ENCODE assay signal across 8 cellular contexts in the genomic region with DNA sequence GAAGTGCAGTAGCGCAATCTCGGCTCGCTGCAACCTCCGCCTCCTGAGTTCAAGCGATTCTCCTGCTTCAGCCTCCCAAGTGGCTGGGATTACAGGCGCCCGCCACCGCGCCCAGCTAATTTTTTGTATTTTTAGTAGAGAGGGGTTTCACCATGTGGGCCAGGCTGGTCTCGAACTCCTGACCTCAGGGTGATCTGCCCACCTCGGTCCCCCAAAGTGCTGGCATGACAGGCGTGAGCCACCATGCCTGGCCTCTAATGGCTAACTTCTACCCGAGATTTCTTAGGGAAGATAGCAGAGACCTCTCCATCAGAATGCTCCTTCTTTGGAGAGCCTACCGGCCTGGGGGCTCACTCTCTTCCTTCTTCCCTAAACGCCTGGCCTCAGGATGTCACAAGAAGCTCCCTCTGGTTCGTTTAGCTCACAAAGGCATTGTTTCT. TPM values are rescaled to one million over a fixed set of nuclear protein-coding genes. Genes with fewer than 3 reads are reported as not detected.
DNase-seq lines count a peak whose midpoint lies in the region; ATAC-seq and TF ChIP-seq lines count a peak whose summit lies in the region.
"Not testable (repeated sequence)": the region's sequence is repeated elsewhere in the genome, so short reads cannot be mapped to it uniquely, and the experiment has no call there.
"Had no signal": no experiment of that assay in that cellular context is flagged by ENCODE, and none has a peak within 500 bp of the region (broad histone marks: within the 10 kb centered on the region; RNA-seq: fewer than 3 reads in every experiment).

No MANE protein-coding gene starts in this region.

- H4K20me1 ChIP-seq in H9 (ENCODE audit: control insufficient read depth, insufficient read depth, insufficient read length): not testable (repeated sequence)

- not testable (repeated sequence) for H3T11ph ChIP-seq in H9 (ENCODE audit: low read length)

- not testable (repeated sequence) for H3K79me1 ChIP-seq in H9 (ENCODE audit: insufficient read depth, low read depth, low read length, poor library complexity, severe bottlenecking)

- H3K18ac ChIP-seq in H9 (ENCODE audit: insufficient read length, low read depth, low read length): not testable (repeated sequence)

- not testable (repeated sequence) for H3K27ac ChIP-seq in H9 (ENCODE audit: insufficient read length, low read depth, low read length); iPS DF 6.9 (ENCODE audit: low read length)
- peak overlapping the region; percentile 19; the same call in 1 of the 2 replicates for H3K27ac ChIP-seq in VCaP
- peak overlapping the region; percentile 20 to 94 for H3K27ac ChIP-seq in breast epithelium
- peak overlapping the region; percentile 80 for H3K27ac ChIP-seq in upper lobe of right lung

- H3K9me3 Mint-ChIP-seq in H9; osteocyte (ENCODE audit: unreplicated experiment): not testable (repeated sequence)

- not testable (repeated sequence) for H3K27me3 ChIP-seq in H9 (ENCODE audit: insufficient read depth, low read length); breast epithelium; iPS DF 6.9 (ENCODE audit: control insufficient read depth, insufficient read depth, low read length); upper lobe of right lung

- H4K5ac ChIP-seq in H9 (ENCODE audit: insufficient read length, low read depth, low read length): not testable (repeated sequence)

- H2BK15ac ChIP-seq in H9 (ENCODE audit: low read depth, low read length): not testable (repeated sequence)

- not testable (repeated sequence) for TF ChIP-seq CTCF in H9 (conservative IDR thresholded peaks at IDR 0.05); VCaP (conservative IDR thresholded peaks at IDR 0.05); breast epithelium (IDR thresholded peaks at IDR 0.05); osteocyte (IDR thresholded peaks at IDR 0.05); upper lobe of right lung (IDR thresholded peaks at IDR 0.05)

- H3K4me3 ChIP-seq in breast epithelium (peak overlapping the region; percentile 72 to 99 (median 82)), iPS DF 6.9 (ENCODE audit: low read length) (peak overlapping the region; percentile 82; the same call in 1 of the 2 replicates), upper lobe of right lung (peak overlapping the region; percentile 88)

- not testable (repeated sequence) for H2AFZ ChIP-seq in H9 (ENCODE audit: low read length)

- H2BK20ac ChIP-seq in H9 (ENCODE audit: low read depth, low read length, poor library complexity, severe bottlenecking): not testable (repeated sequence)

- H3K27me3 Mint-ChIP-seq in H9 (ENCODE audit: low read depth); osteocyte (ENCODE audit: unreplicated experiment): not testable (repeated sequence)

- TF ChIP-seq POLR2A in breast epithelium (IDR thresholded peaks at IDR 0.05): not testable (repeated sequence)

- H3K36me3 Mint-ChIP-seq in H9 (ENCODE audit: insufficient read depth in 1 of 3, low read depth in 3 of 3) (peaks cover 6 to 14% (median 12%) of the 10 kb centered on the region in 3 experiments; a peak in 6 of 7 replicates), osteocyte (ENCODE audit: unreplicated experiment) (peaks cover 15% of the 10 kb centered on the region)

- H3K4me2 ChIP-seq in H9 (ENCODE audit: insufficient read depth, insufficient read length, low read length): peak overlapping the region; percentile 94

- H3K4ac ChIP-seq in H9 (ENCODE audit: low read depth, low read length): not testable (repeated sequence)

- not testable (repeated sequence) for H4K8ac ChIP-seq in H9 (replicated peaks; ENCODE audit: insufficient read length, low read depth, low read length)

- H3K9ac ChIP-seq in H9 (ENCODE audit: extremely low read depth, insufficient read length, low read length): not testable (repeated sequence)

- not testable (repeated sequence) for H4K91ac ChIP-seq in H9 (ENCODE audit: insufficient read length, low read depth, low read length)

- H3K4me1 ChIP-seq in H9 (ENCODE audit: insufficient read depth, low read length); breast epithelium; iPS DF 6.9 (ENCODE audit: control insufficient read depth, insufficient read depth, low read length); upper lobe of right lung: not testable (repeated sequence)

- not testable (repeated sequence) for H2AK5ac ChIP-seq in H9 (ENCODE audit: insufficient read length, low read length)

- not testable (repeated sequence) for H3K23ac ChIP-seq in H9 (ENCODE audit: insufficient read length, low read depth, low read length)

- H3K56ac ChIP-seq in H9 (ENCODE audit: insufficient read length, low read depth, low read length): not testable (repeated sequence)

- H3K79me2 ChIP-seq in H9 (ENCODE audit: insufficient read depth, low read length): not testable (repeated sequence)

- not testable (repeated sequence) for H3K14ac ChIP-seq in H9 (ENCODE audit: insufficient read depth, low read length)

- peaks cover 12% of the 10 kb centered on the region for H3K23me2 ChIP-seq in H9 (ENCODE audit: insufficient read length, low read depth, low read length, poor library complexity, severe bottlenecking)

- H3K27ac Mint-ChIP-seq in H9: peak overlapping the region; percentile 91 to 97 (median 96); a peak in 4 of 7 replicates
- H3K27ac Mint-ChIP-seq in osteocyte (ENCODE audit: unreplicated experiment): peak overlapping the region; percentile 97

- no CpG with 5 or more reads among the region's 16 CpGs for WGBS in H9 (ENCODE audit: extremely low coverage, insufficient read length, low lambda C conversion rate)
- WGBS in iPS DF 6.9 (ENCODE audit: insufficient coverage, insufficient read length): no CpG with 5 or more reads among the region's 16 CpGs

- not testable (repeated sequence) for ATAC-seq in upper lobe of right lung

- not testable (repeated sequence) for H2BK12ac ChIP-seq in H9 (ENCODE audit: insufficient read length, low read depth, low read length)

- not testable (repeated sequence) for H3K9me3 ChIP-seq in H9 (ENCODE audit: control insufficient read depth, low read depth, low read length); breast epithelium; iPS DF 6.9 (ENCODE audit: control insufficient read depth, insufficient read depth, low read length); upper lobe of right lung

- H2BK5ac ChIP-seq in H9 (ENCODE audit: insufficient read length, low read length): not testable (repeated sequence)

- H3K4me1 Mint-ChIP-seq in H9 (peaks cover 15 to 31% of the 10 kb centered on the region in 2 experiments), osteocyte (ENCODE audit: unreplicated experiment) (peaks cover 19% of the 10 kb centered on the region)

- not testable (repeated sequence) for H3K36me3 ChIP-seq in breast epithelium; iPS DF 6.9 (ENCODE audit: control insufficient read depth, insufficient read depth, low read length)
- peaks cover 24% of the 10 kb centered on the region for H3K36me3 ChIP-seq in upper lobe of right lung

- H3K4me3 Mint-ChIP-seq in H9 (peak overlapping the region; percentile 84 to 98), osteocyte (ENCODE audit: unreplicated experiment) (peak overlapping the region; percentile 97)

- DNase-seq in H9; breast epithelium (ENCODE audit: low spot score in 2 of 2); iPS DF 6.9 (ENCODE audit: low read depth, low spot score); osteocyte (ENCODE audit: extremely low spot score, unreplicated experiment); upper lobe of right lung: not testable (repeated sequence)

- intact Hi-C loops in breast epithelium (cut with DNase I; ENCODE audit: low total_unique reads); upper lobe of right lung (cut with DNase I): not testable (repeated sequence)

- not testable (repeated sequence) for H2BK120ac ChIP-seq in H9 (ENCODE audit: low read depth, low read length, poor library complexity, severe bottlenecking)

RNA-seq across cellular contexts. Expression of gene NEU1, which starts 1.5 kb away (rescaled TPM):
- total RNA-seq in H9 (2021) (35.1 and 36.2 TPM in 2 replicates), breast epithelium (10 to 100 TPM; 44.6 to 57.3 (median 48.9) TPM), osteocyte (74.8 and 83.6 TPM in 2 replicates), upper lobe of right lung (81.0 TPM)

RNA-seq across cellular contexts. Expression of gene SLC44A4, which starts 14.7 kb away (rescaled TPM):
- total RNA-seq in H9 (2021) (3.3 and 3.8 TPM in 2 replicates), breast epithelium (10 to 100 TPM in 2 of 3 donors, under 1 TPM in 1; 0.32 to 35.4 (median 10.5) TPM), osteocyte (not detected in 2 replicates), upper lobe of right lung (23.1 TPM)
- total RNA-seq: H4; T-helper 1 cell treated with Interleukin-12 subunit alpha and Interleukin-12 subunit beta and Interleukin-4 antibody, amounts not matched to agents 30 ng/mL and 1 ng/mL, for 36 hours had no signal

RNA-seq across cellular contexts. Expression of gene EHMT2, which starts 33.4 kb away (rescaled TPM):
- total RNA-seq in H9 (2021) (121 and 124 TPM in 2 replicates), breast epithelium (10 to 100 TPM; 34.6 to 37.5 (median 37.0) TPM), osteocyte (62.4 and 66.7 TPM in 2 replicates), upper lobe of right lung (36.0 TPM)

RNA-seq across cellular contexts. Expression of gene HSPA1B, which starts 36.6 kb away (rescaled TPM):
- 85.1 and 90.5 TPM in 2 replicates for total RNA-seq in H9 (2021)
- 100 to 1,000 TPM; 113 to 376 (median 232) TPM for total RNA-seq in breast epithelium
- 65.5 and 65.8 TPM in 2 replicates for total RNA-seq in osteocyte
- 112 TPM for total RNA-seq in upper lobe of right lung

RNA-seq across cellular contexts. Expression of gene ZBTB12, which starts 37.7 kb away (rescaled TPM):
- 31.0 and 32.7 TPM in 2 replicates for total RNA-seq in H9 (2021)
- total RNA-seq in breast epithelium: 1 to 10 TPM in 2 of 3 donors, under 1 TPM in 1; 0.64 to 3.3 (median 1.9) TPM
- 8.3 and 8.8 TPM in 2 replicates for total RNA-seq in osteocyte
- 3.5 TPM for total RNA-seq in upper lobe of right lung
